Comparison of ENCODE assay signal across 27 cellular contexts in genomic region chr1:231266811-231267322, GRCh38. TPM values are rescaled to one million over a fixed set of nuclear protein-coding genes. Genes with fewer than 3 reads are reported as not detected.
A peak's percentile ranks its signal among the peaks of the same experiment; 100 is the strongest.
DNase-seq lines count a peak whose midpoint lies in the region; ATAC-seq, FAIRE-seq and TF ChIP-seq lines count a peak whose summit lies in the region.
"Had no signal": no experiment of that assay in that cellular context is flagged by ENCODE, and none has a peak within 500 bp of the region (broad histone marks: within the 10 kb centered on the region; RNA-seq: fewer than 3 reads in every experiment).

No MANE protein-coding gene starts in this region.

- H2BK5ac ChIP-seq in mesenchymal stem cell (ENCODE audit: low read depth, low read length, poor library complexity, severe bottlenecking): no peak overlapping the region

- H3K9me3 ChIP-seq in mesenchymal stem cell (ENCODE audit: control insufficient read depth, low read length): peaks cover 30% of the 10 kb centered on the region
- H3K9me3 ChIP-seq: BLaER1 treated with 17β-estradiol and CSF1 and Interleukin-3, amounts not matched to agents 10 nM and 100 nM; Caco-2; Peyer's patch had no signal

- H3K27ac Mint-ChIP-seq in activated CD4-positive, alpha-beta T cell treated with anti-CD3 and anti-CD28 coated beads for 36 hours: no peak overlapping the region

- no peak overlapping the region for H2AFZ ChIP-seq in mesenchymal stem cell (ENCODE audit: low read depth, low read length)

- H3K9me3 Mint-ChIP-seq in activated CD4-positive, alpha-beta T cell treated with anti-CD3 and anti-CD28 coated beads for 36 hours (ENCODE audit: low read depth): no peaks in the 10 kb centered on the region
- H3K9me3 Mint-ChIP-seq: CD4-positive, alpha-beta memory T cell had no signal

- H3K4me3 ChIP-seq in epithelial cell of esophagus (ENCODE audit: low read length): no peak overlapping the region
- H3K4me3 ChIP-seq in mesenchymal stem cell (ENCODE audit: insufficient read depth in 1 of 2, low read depth in 1 of 2, low read length in 2 of 2): no peak overlapping the region
- H3K4me3 ChIP-seq: BLaER1 treated with 17β-estradiol and CSF1 and Interleukin-3, amounts not matched to agents 10 nM and 100 nM; Peyer's patch had no signal

- H3K14ac ChIP-seq in mesenchymal stem cell (ENCODE audit: low read length in 2 of 2): no peak overlapping the region

- 56% methylated on average over 1 of the region's 1 CpG for WGBS in mesenchymal stem cell

- H3K4me1 Mint-ChIP-seq in activated CD4-positive, alpha-beta T cell treated with anti-CD3 and anti-CD28 coated beads for 36 hours: peaks cover 5% of the 10 kb centered on the region

- H3K23ac ChIP-seq in mesenchymal stem cell (ENCODE audit: low read length in 2 of 2): no peak overlapping the region

- intact Hi-C loops in activated CD4-positive, alpha-beta T cell treated with anti-CD3 and anti-CD28 coated beads for 36 hours (cut with DNase I, micrococcal nuclease): no loop called here

- no peak for TF ChIP-seq CTCF in epithelial cell of esophagus (IDR thresholded peaks at IDR 0.05; ENCODE audit: insufficient read depth, low read depth, low read length, missing control alignments)

- DNase-seq in activated CD4-positive, alpha-beta T cell treated with anti-CD3 and anti-CD28 coated beads for 36 hours: no peak
- DNase-seq in activated CD4-positive, alpha-beta T cell treated with anti-CD3 and anti-CD28 coated beads for 1 hour: no peak
- DNase-seq in epithelial cell of esophagus (ENCODE audit: low read depth): peak; percentile 6
- peak; percentile 19 for DNase-seq in mesenchymal stem cell
- no peak for DNase-seq in NCI-H510A (lab: John Stamatoyannopoulos, UW)
- no peak for DNase-seq in GM12892 (ENCODE audit: insufficient read length)
- DNase-seq: ACHN; Caco-2; CD4-positive, alpha-beta memory T cell; DMS 273 treated with DMSO at 0.1 percent for 48 hours; DND-41; Karpas-422; MV-4-11; NCI-H1694; NCI-H2081; NCI-H2171; NCI-H345; NCI-H524 treated with DMSO at 0.1 percent for 48 hours; NCI-H82; Peyer's patch had no signal

- peak; percentile 23 for ATAC-seq in activated CD4-positive, alpha-beta T cell treated with anti-CD3 and anti-CD28 coated beads for 36 hours
- ATAC-seq in HG02938 (IDR thresholded peaks at IDR 0.05; ENCODE audit: unreplicated experiment): no peak
- ATAC-seq in HG02885 (IDR thresholded peaks at IDR 0.05; ENCODE audit: poor library complexity, unreplicated experiment): no peak
- ATAC-seq: HCT116 had no signal

- H2BK15ac ChIP-seq in mesenchymal stem cell (ENCODE audit: low read depth, poor library complexity, severe bottlenecking): no peak overlapping the region

- no peak overlapping the region for H3K27ac ChIP-seq in mesenchymal stem cell (ENCODE audit: low read length, poor library complexity, severe bottlenecking)
- H3K27ac ChIP-seq: 22Rv1; BLaER1 treated with 17β-estradiol and CSF1 and Interleukin-3, amounts not matched to agents 10 nM and 100 nM; Peyer's patch had no signal

- H4K8ac ChIP-seq in mesenchymal stem cell (ENCODE audit: low read length): no peak overlapping the region

- no peaks in the 10 kb centered on the region for H3K27me3 Mint-ChIP-seq in activated CD4-positive, alpha-beta T cell treated with anti-CD3 and anti-CD28 coated beads for 36 hours
- H3K27me3 Mint-ChIP-seq: CD4-positive, alpha-beta memory T cell had no signal

- TF ChIP-seq POLR2A in GM12892 (IDR thresholded peaks at IDR 0.05; ENCODE audit: low read depth, low read length): no peak

- H3K36me3 Mint-ChIP-seq in activated CD4-positive, alpha-beta T cell treated with anti-CD3 and anti-CD28 coated beads for 36 hours (ENCODE audit: low read depth): peaks cover 62% of the 10 kb centered on the region

- H3K4me1 ChIP-seq in mesenchymal stem cell (ENCODE audit: control insufficient read depth, insufficient read depth, low read depth, low read length): no peaks in the 10 kb centered on the region
- H3K4me1 ChIP-seq: Caco-2, Peyer's patch had no signal

- no peak overlapping the region for H2BK120ac ChIP-seq in mesenchymal stem cell (ENCODE audit: low read depth, low read length)

- FAIRE-seq in GM12892 (lab: Jason Lieb, UNC): no peak
- FAIRE-seq: GM12891, H1 had no signal

- CTCF ChIA-PET in activated CD4-positive, alpha-beta T cell treated with anti-CD3 and anti-CD28 coated beads for 36 hours (lab: Charles Lee): interaction anchor here (1.6 kb wide), 1 partner anchor 9 kb away, joined by 6 read pairs; no protein-coding TSS in a partner anchor

- H4K91ac ChIP-seq in mesenchymal stem cell (ENCODE audit: low read length): no peak overlapping the region

- H3K18ac ChIP-seq in mesenchymal stem cell (ENCODE audit: low read depth in 1 of 2, low read length in 2 of 2): no peak overlapping the region

- POLR2A ChIA-PET in activated CD4-positive, alpha-beta T cell treated with anti-CD3 and anti-CD28 coated beads for 36 hours (lab: Charles Lee): no interaction called here

- H3K9ac ChIP-seq in mesenchymal stem cell (ENCODE audit: low read length): no peak overlapping the region
- H3K9ac ChIP-seq: BLaER1 treated with 17β-estradiol and CSF1 and Interleukin-3, amounts not matched to agents 10 nM and 100 nM had no signal

- no peak overlapping the region for H3K4ac ChIP-seq in mesenchymal stem cell (ENCODE audit: low read depth in 1 of 2, low read length in 2 of 2)

- H3K36me3 ChIP-seq in mesenchymal stem cell (ENCODE audit: control insufficient read depth in 1 of 2, insufficient read depth in 2 of 2, low read depth in 1 of 2, low read length in 2 of 2): peaks cover 31 to 90% of the 10 kb centered on the region in 2 experiments

- no peak overlapping the region for H3K4me3 Mint-ChIP-seq in activated CD4-positive, alpha-beta T cell treated with anti-CD3 and anti-CD28 coated beads for 36 hours
- H3K4me3 Mint-ChIP-seq: CD4-positive, alpha-beta memory T cell had no signal

- no peak overlapping the region for H2BK12ac ChIP-seq in mesenchymal stem cell (ENCODE audit: low read length in 2 of 2)

- no peaks in the 10 kb centered on the region for H3K27me3 ChIP-seq in mesenchymal stem cell (ENCODE audit: control insufficient read depth in 1 of 2, insufficient read depth in 1 of 2, low read length in 2 of 2)
- H3K27me3 ChIP-seq: BLaER1 treated with 17β-estradiol and CSF1 and Interleukin-3, amounts not matched to agents 10 nM and 100 nM; Peyer's patch had no signal

- H3K79me1 ChIP-seq in mesenchymal stem cell (replicated peaks; ENCODE audit: low read length, poor library complexity, severe bottlenecking): peaks cover 2% of the 10 kb centered on the region

- H2AK5ac ChIP-seq in mesenchymal stem cell (ENCODE audit: low read length, severe bottlenecking): no peak overlapping the region

- H3K4me2 ChIP-seq in mesenchymal stem cell (ENCODE audit: low read length, poor library complexity, severe bottlenecking): no peak overlapping the region
- H3K4me2 ChIP-seq: BLaER1 treated with 17β-estradiol and CSF1 and Interleukin-3, amounts not matched to agents 10 nM and 100 nM had no signal

RNA-seq across cellular contexts. Expression of gene GNPAT, which starts 25.9 kb away (rescaled TPM):
- 10 to 100 TPM; 58.0 to 62.0 TPM for total RNA-seq in activated CD4-positive, alpha-beta T cell treated with anti-CD3 and anti-CD28 coated beads for 36 hours
- polyA plus RNA-seq in mesenchymal stem cell (2013, experiment 1 of 2): 35.1 TPM
- 34.5 TPM for polyA plus RNA-seq in mesenchymal stem cell (2013, experiment 2 of 2)
- 50.1 TPM for polyA plus RNA-seq in GM12892 (2012; ENCODE audit: missing spikeins)

Comparison
In these comparisons a context has a peak if more than half of its experiments do, and no peak if none do; other contexts are left out.
1. DNase-seq: peak in epithelial cell of esophagus (single experiment) and mesenchymal stem cell (single experiment); none in activated CD4-positive, alpha-beta T cell treated with anti-CD3 and anti-CD28 coated beads for 36 hours (single experiment), activated CD4-positive, alpha-beta T cell treated with anti-CD3 and anti-CD28 coated beads for 1 hour (single experiment), NCI-H510A (single experiment) and GM12892 (single experiment).